Comparison of ENCODE assay signal across 1 cellular context in genomic region chr11:67640021-67640757, GRCh38.
TF ChIP-seq lines count a peak whose summit lies in the region.

No MANE protein-coding gene starts in this region.

TF ChIP-seq in HepG2, 621 proteins besides CTCF, POLR2A, EP300 and RAD21 (continued from another document and continues in another):
- TF ChIP-seq ZBTB43 (CRISPR knock-in tag; conservative IDR thresholded peaks at IDR 0.05) (no peak), TBP (CRISPR knock-in tag; IDR thresholded peaks at IDR 0.05) (no peak), MLX (CRISPR knock-in tag; IDR thresholded peaks at IDR 0.05) (0 out of 2 replicates have a peak, but pooled peaks have one; percentile 28), RARG (CRISPR knock-in tag; IDR thresholded peaks at IDR 0.05; ENCODE audit: low read depth) (no peak), KAT2B (IDR thresholded peaks at IDR 0.05; ENCODE audit: borderline replicate concordance, low read depth, low read length) (no peak), HIC2 (CRISPR knock-in tag; IDR thresholded peaks at IDR 0.05; ENCODE audit: low read depth) (no peak), ZNF296 (CRISPR knock-in tag; conservative IDR thresholded peaks at IDR 0.05) (no peak), ZNF747 (CRISPR knock-in tag; IDR thresholded peaks at IDR 0.05; ENCODE audit: borderline replicate concordance) (0 out of 2 replicates have a peak, but pooled peaks have one; percentile 51), KIAA2018 (CRISPR knock-in tag; IDR thresholded peaks at IDR 0.05; ENCODE audit: borderline replicate concordance) (no peak), THYN1 (CRISPR knock-in tag; IDR thresholded peaks at IDR 0.05; ENCODE audit: borderline replicate concordance, low read depth) (no peak), ZNF772 (CRISPR knock-in tag; IDR thresholded peaks at IDR 0.05) (peak; percentile 67; the same call in 1 of the 2 replicates), PATZ1 (CRISPR knock-in tag; IDR thresholded peaks at IDR 0.05) (no peak), ZBTB2 (CRISPR knock-in tag; IDR thresholded peaks at IDR 0.05; ENCODE audit: low read depth) (no peak), WIZ (CRISPR knock-in tag; IDR thresholded peaks at IDR 0.05) (no peak), ZNF138 (CRISPR knock-in tag; IDR thresholded peaks at IDR 0.05; ENCODE audit: low read depth) (no peak), ZNF737 (CRISPR knock-in tag; IDR thresholded peaks at IDR 0.05; ENCODE audit: borderline replicate concordance) (0 out of 2 replicates have a peak, but pooled peaks have one; percentile 60), RFX5 (IDR thresholded peaks at IDR 0.05; ENCODE audit: low read depth, low read length) (no peak), KDM1A (CRISPR knock-in tag; IDR thresholded peaks at IDR 0.05) (no peak), MIER3 (CRISPR knock-in tag; IDR thresholded peaks at IDR 0.05; ENCODE audit: borderline replicate concordance) (no peak), FOXC1 (CRISPR knock-in tag; IDR thresholded peaks at IDR 0.05; ENCODE audit: borderline replicate concordance) (0 out of 2 replicates have a peak, but pooled peaks have one; percentile 34), DMAP1 (CRISPR knock-in tag; IDR thresholded peaks at IDR 0.05) (no peak), THAP8 (CRISPR knock-in tag; IDR thresholded peaks at IDR 0.05; ENCODE audit: borderline replicate concordance) (no peak), KDM2A (CRISPR knock-in tag; IDR thresholded peaks at IDR 0.05; ENCODE audit: borderline replicate concordance, low read depth) (no peak), ZNF883 (CRISPR knock-in tag; IDR thresholded peaks at IDR 0.05; ENCODE audit: not compliant biosample characterization) (no peak), RORA (CRISPR knock-in tag; IDR thresholded peaks at IDR 0.05) (no peak), DR1 (CRISPR knock-in tag; IDR thresholded peaks at IDR 0.05) (no peak; the same call in 1 of the 2 replicates), MIXL1 (CRISPR knock-in tag; IDR thresholded peaks at IDR 0.05) (no peak), ATRX (CRISPR knock-in tag; IDR thresholded peaks at IDR 0.05; ENCODE audit: borderline replicate concordance) (no peak)
- TF ChIP-seq, protein P1, sequence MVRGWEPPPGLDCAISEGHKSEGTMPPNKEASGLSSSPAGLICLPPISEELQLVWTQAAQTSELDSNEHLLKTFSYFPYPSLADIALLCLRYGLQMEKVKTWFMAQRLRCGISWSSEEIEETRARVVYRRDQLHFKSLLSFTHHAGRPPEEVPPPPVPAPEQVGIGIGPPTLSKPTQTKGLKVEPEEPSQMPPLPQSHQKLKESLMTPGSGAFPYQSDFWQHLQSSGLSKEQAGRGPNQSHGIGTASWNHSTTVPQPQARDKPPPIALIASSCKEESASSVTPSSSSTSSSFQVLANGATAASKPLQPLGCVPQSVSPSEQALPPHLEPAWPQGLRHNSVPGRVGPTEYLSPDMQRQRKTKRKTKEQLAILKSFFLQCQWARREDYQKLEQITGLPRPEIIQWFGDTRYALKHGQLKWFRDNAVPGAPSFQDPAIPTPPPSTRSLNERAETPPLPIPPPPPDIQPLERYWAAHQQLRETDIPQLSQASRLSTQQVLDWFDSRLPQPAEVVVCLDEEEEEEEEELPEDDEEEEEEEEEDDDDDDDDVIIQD (CRISPR knock-in tag; IDR thresholded peaks at IDR 0.05; ENCODE audit: low read depth) = no peak
- TF ChIP-seq, protein P2, sequence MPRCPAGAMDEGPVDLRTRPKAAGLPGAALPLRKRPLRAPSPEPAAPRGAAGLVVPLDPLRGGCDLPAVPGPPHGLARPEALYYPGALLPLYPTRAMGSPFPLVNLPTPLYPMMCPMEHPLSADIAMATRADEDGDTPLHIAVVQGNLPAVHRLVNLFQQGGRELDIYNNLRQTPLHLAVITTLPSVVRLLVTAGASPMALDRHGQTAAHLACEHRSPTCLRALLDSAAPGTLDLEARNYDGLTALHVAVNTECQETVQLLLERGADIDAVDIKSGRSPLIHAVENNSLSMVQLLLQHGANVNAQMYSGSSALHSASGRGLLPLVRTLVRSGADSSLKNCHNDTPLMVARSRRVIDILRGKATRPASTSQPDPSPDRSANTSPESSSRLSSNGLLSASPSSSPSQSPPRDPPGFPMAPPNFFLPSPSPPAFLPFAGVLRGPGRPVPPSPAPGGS (CRISPR knock-in tag; IDR thresholded peaks at IDR 0.05) = no peak
- TF ChIP-seq, protein P3, sequence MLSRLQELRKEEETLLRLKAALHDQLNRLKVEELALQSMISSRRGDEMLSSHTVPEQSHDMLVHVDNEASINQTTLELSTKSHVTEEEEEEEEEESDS (CRISPR knock-in tag; IDR thresholded peaks at IDR 0.05; ENCODE audit: borderline replicate concordance) = no peak
- TF ChIP-seq, protein P4, sequence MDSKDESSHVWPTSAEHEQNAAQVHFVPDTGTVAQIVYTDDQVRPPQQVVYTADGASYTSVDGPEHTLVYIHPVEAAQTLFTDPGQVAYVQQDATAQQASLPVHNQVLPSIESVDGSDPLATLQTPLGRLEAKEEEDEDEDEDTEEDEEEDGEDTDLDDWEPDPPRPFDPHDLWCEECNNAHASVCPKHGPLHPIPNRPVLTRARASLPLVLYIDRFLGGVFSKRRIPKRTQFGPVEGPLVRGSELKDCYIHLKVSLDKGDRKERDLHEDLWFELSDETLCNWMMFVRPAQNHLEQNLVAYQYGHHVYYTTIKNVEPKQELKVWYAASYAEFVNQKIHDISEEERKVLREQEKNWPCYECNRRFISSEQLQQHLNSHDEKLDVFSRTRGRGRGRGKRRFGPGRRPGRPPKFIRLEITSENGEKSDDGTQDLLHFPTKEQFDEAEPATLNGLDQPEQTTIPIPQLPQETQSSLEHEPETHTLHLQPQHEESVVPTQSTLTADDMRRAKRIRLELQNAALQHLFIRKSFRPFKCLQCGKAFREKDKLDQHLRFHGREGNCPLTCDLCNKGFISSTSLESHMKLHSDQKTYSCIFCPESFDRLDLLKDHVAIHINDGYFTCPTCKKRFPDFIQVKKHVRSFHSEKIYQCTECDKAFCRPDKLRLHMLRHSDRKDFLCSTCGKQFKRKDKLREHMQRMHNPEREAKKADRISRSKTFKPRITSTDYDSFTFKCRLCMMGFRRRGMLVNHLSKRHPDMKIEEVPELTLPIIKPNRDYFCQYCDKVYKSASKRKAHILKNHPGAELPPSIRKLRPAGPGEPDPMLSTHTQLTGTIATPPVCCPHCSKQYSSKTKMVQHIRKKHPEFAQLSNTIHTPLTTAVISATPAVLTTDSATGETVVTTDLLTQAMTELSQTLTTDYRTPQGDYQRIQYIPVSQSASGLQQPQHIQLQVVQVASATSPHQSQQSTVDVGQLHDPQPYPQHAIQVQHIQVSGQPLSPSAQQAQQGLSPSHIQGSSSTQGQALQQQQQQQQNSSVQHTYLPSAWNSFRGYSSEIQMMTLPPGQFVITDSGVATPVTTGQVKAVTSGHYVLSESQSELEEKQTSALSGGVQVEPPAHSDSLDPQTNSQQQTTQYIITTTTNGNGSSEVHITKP (CRISPR knock-in tag; IDR thresholded peaks at IDR 0.05; ENCODE audit: low read depth) = no peak
